In the genomic region with DNA sequence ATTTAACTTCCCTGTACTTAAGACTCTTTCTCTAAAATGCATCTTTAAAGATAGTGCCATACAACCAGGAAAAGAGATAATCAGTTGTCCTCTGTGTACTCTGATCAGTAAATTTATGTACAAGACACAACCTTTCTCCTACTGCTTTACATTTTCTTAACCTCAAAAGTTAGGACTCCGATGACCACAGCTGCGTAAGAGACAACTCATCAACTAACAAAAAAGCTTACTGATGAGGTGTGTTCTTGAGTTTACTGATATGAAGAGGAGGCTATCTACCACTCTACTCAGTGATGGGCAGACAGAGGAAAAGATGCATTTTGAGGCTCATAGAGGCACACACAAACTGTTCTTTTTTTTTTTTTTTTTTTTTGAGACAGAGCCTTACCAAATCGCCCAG, we compare ENCODE assay signal across 20 cellular contexts.
"Had no signal": no experiment of that assay in that cellular context is flagged by ENCODE, and none has a peak within 500 bp of the region (broad histone marks: within the 10 kb centered on the region; RNA-seq: fewer than 3 reads in every experiment).

No MANE protein-coding gene starts in this region.

- FAIRE-seq: keratinocyte, small intestine had no signal

- H3K36me3 ChIP-seq: esophagus muscularis mucosa, gastroesophageal sphincter, left ventricle myocardium inferior, lower lobe of right lung, ovary, tibial artery, upper lobe of left lung, uterus had no signal

- H3K4me3 ChIP-seq: esophagus muscularis mucosa, gastroesophageal sphincter, left ventricle myocardium inferior, lower lobe of right lung, ovary, tibial artery, upper lobe of left lung, uterus had no signal

- DNase-seq: effector memory CD8-positive, alpha-beta T cell; foreskin fibroblast; glutamatergic neuron; immature natural killer cell; left ventricle myocardium inferior; lower lobe of right lung; natural killer cell; nucleus accumbens; ovary; right cardiac atrium; small intestine; stimulated activated CD4-positive, alpha-beta T cell treated with anti-CD3 and anti-CD28 coated beads, Interleukin-2, amount 100 ng/mL, for 48 hours; stimulated activated naive CD8-positive, alpha-beta T cell treated with anti-CD3 and anti-CD28 coated beads, Interleukin-15, Interleukin-2, amounts not matched to agents 100 U/mL and 50 U/mL, for 24 hours; tibial artery; upper lobe of left lung; uterus had no signal

- H3K4me1 ChIP-seq: lower lobe of right lung, upper lobe of left lung, uterus had no signal

- H3K27me3 ChIP-seq: esophagus muscularis mucosa, gastroesophageal sphincter, ovary, tibial artery, upper lobe of left lung, uterus had no signal

- ATAC-seq: effector memory CD8-positive, alpha-beta T cell; gastroesophageal sphincter; lower lobe of right lung; natural killer cell; right cardiac atrium; stimulated activated naive CD8-positive, alpha-beta T cell treated with anti-CD3 and anti-CD28 coated beads, Interleukin-15, Interleukin-2, amounts not matched to agents 100 U/mL and 50 U/mL, for 24 hours had no signal

- H3K9me3 ChIP-seq: esophagus muscularis mucosa, gastroesophageal sphincter, left ventricle myocardium inferior, lower lobe of right lung, ovary, tibial artery, upper lobe of left lung, uterus had no signal

- H3K27ac ChIP-seq: epithelial cell of prostate, esophagus muscularis mucosa, gastroesophageal sphincter, left ventricle myocardium inferior, lower lobe of right lung, ovary, tibial artery, upper lobe of left lung, uterus had no signal
